In genomic region chr1:179145521-179145920, GRCh38 we compare ENCODE assay signal across 1 cellular context.
TF ChIP-seq lines count a peak whose summit lies in the region.

No MANE protein-coding gene starts in this region.

TF ChIP-seq in IMR-90, 13 proteins besides CTCF, POLR2A, EP300 and RAD21:
- TF ChIP-seq NFE2L2 (IDR thresholded peaks at IDR 0.05; ENCODE audit: low read depth, low read length) (no peak), ELK1 (IDR thresholded peaks at IDR 0.05; ENCODE audit: borderline replicate concordance, low read depth, low read length) (no peak), MXI1 (IDR thresholded peaks at IDR 0.05; ENCODE audit: borderline replicate concordance, low read depth, low read length) (no peak), RCOR1 (IDR thresholded peaks at IDR 0.05; ENCODE audit: insufficient replicate concordance, low read length) (no peak), SMC3 (IDR thresholded peaks at IDR 0.05; ENCODE audit: low read depth, low read length) (no peak), USF2 (IDR thresholded peaks at IDR 0.05; ENCODE audit: low read depth, low read length) (no peak), BHLHE40 (IDR thresholded peaks at IDR 0.05; ENCODE audit: low read depth, low read length) (no peak), FOS (IDR thresholded peaks at IDR 0.05; ENCODE audit: low read depth, low read length) (no peak), CEBPB (IDR thresholded peaks at IDR 0.05; ENCODE audit: low read depth, low read length) (no peak)
